In the genomic region with DNA sequence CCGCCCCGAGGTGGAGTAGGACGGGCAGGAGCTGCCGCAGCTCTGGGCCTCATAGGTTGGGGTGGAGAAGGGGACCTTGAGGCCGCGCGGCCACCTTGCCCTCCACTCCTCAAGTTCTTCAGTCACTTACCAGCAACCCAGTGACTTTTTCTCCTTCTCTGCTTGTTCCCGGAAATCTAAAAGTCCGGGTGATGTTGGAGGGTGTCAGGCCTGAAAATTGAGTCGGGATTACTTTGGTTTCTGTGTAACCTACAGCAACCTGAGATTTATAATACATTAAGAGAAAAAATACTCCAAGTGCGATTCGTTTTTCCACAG, we compare ENCODE assay signal across 8 cellular contexts. TPM values are rescaled to one million over a fixed set of nuclear protein-coding genes. Genes with fewer than 3 reads are reported as not detected.
DNase-seq lines count a peak whose midpoint lies in the region; ATAC-seq and TF ChIP-seq lines count a peak whose summit lies in the region.

No MANE protein-coding gene starts in this region.

- in situ Hi-C loops in Panc1 (cut with HindIII; ENCODE audit: low pct_unique_long_range_greater_than_20kb, low sequenced_read_pairs) = no loop called here

- H3K4me3 Mint-ChIP-seq in CD4-positive, alpha-beta T cell = peak overlapping the region; percentile 95

- peaks cover 60% of the 10 kb centered on the region for H3K4me1 Mint-ChIP-seq in CD4-positive, alpha-beta T cell (ENCODE audit: low read depth)

- H3K79me2 ChIP-seq in osteoblast (ENCODE audit: insufficient read depth, low read length) = peaks cover 70% of the 10 kb centered on the region

- H3K27ac Mint-ChIP-seq in CD4-positive, alpha-beta T cell = peak overlapping the region; percentile 97

- H4K20me1 ChIP-seq in osteoblast (ENCODE audit: insufficient read depth, low read length) = peaks cover 3% of the 10 kb centered on the region

- H3K4me3 ChIP-seq in Panc1 (ENCODE audit: low read depth in 2 of 2, low read length in 2 of 2) (peak overlapping the region; percentile 83 to 97), epithelial cell of proximal tubule (ENCODE audit: low read depth, low read length) (peak overlapping the region; percentile 80), osteoblast (ENCODE audit: insufficient read depth, low read length) (peak overlapping the region; percentile 81)

- POLR2A ChIA-PET in CD4-positive, alpha-beta T cell (lab: Charles Lee) = interaction anchor here (0.6 to 3.4 kb wide), 27 partner anchors 8 to 1031 kb away, joined by 3 to 121 read pairs (median 4); partner anchors contain the start of genes DSE, GOPC, KPNA5 and NT5DC1
- POLR2A ChIA-PET in Panc1 (lab: Charles Lee) = interaction anchor here (0.6 to 0.9 kb wide), 3 partner anchors 9 to 480 kb away, joined by 3 to 5 read pairs (median 4); no protein-coding TSS in a partner anchor

- BruUV-seq in Panc1 (replicated peaks; lab: Mats Ljungman, UMichigan) = no TSS peak

- H3K27me3 Mint-ChIP-seq in CD4-positive, alpha-beta T cell = no peaks in the 10 kb centered on the region

- intact Hi-C loops in CD4-positive, alpha-beta T cell (cut with DNase I, micrococcal nuclease) = loop anchor here (2.0 to 5.0 kb wide), 3 partner anchors 96 to 469 kb away; partner anchors contain the start of genes ZUP1 (in 2 of the 2) and NT5DC1 (in 1 of the 2)
- intact Hi-C loops in Panc1 (cut with micrococcal nuclease; ENCODE audit: unreplicated experiment) = no loop called here

- H2AFZ ChIP-seq in osteoblast (ENCODE audit: low read length) = peak overlapping the region; percentile 94

- peak overlapping the region; percentile 83 for H3K4me2 ChIP-seq in osteoblast (ENCODE audit: insufficient read depth, low read length)

- no peaks in the 10 kb centered on the region for H3K9me3 ChIP-seq in CD4-positive, alpha-beta T cell (ENCODE audit: control insufficient read depth, low read length)
- no peaks in the 10 kb centered on the region for H3K9me3 ChIP-seq in Panc1 (ENCODE audit: control insufficient read depth, insufficient read depth, low read depth, low read length)
- no peaks in the 10 kb centered on the region for H3K9me3 ChIP-seq in osteoblast (ENCODE audit: low read depth, low read length)

- no peak for ATAC-seq in CD4-positive, alpha-beta T cell (ENCODE audit: poor library complexity)
- ATAC-seq in Panc1 = no peak
- no peak for ATAC-seq in HG02798 (IDR thresholded peaks at IDR 0.05; ENCODE audit: poor library complexity, unreplicated experiment)
- no peak for ATAC-seq in GM19463 (IDR thresholded peaks at IDR 0.05; ENCODE audit: unreplicated experiment)

- CTCF ChIA-PET in CD4-positive, alpha-beta T cell (lab: Charles Lee) = interaction anchor here (0.7 to 2.6 kb wide), 7 partner anchors 11 to 471 kb away, joined by 3 to 10 read pairs (median 5); partner anchors contain the start of genes NT5DC1 and TSPYL1
- CTCF ChIA-PET in Panc1 (lab: Charles Lee) = no interaction called here

- no peaks in the 10 kb centered on the region for H3K9me3 Mint-ChIP-seq in CD4-positive, alpha-beta T cell

- peaks cover 40% of the 10 kb centered on the region for H3K36me3 Mint-ChIP-seq in CD4-positive, alpha-beta T cell (ENCODE audit: low read depth)

- peaks cover 22% of the 10 kb centered on the region for H3K4me1 ChIP-seq in Panc1 (ENCODE audit: control insufficient read depth, insufficient read depth, low read length)
- peaks cover 15% of the 10 kb centered on the region for H3K4me1 ChIP-seq in osteoblast (ENCODE audit: insufficient read depth, low read length)

- DNase-seq in CD4-positive, alpha-beta T cell = no peak
- DNase-seq in Panc1 (ENCODE audit: low read depth, low spot score) (no peak), epithelial cell of proximal tubule (ENCODE audit: low read depth) (no peak), osteoblast (ENCODE audit: insufficient read length, low spot score, missing footprints) (peak; percentile 65), DMS114 treated with DMSO at 0.1 percent for 48 hours (lab: John Stamatoyannopoulos, UW; ENCODE audit: unreplicated experiment) (no peak), 8988T (no peak)

- TF ChIP-seq CTCF in CD4-positive, alpha-beta T cell (IDR thresholded peaks at IDR 0.05) = no peak
- no peak for TF ChIP-seq CTCF in Panc1 (IDR thresholded peaks at IDR 0.05)
- TF ChIP-seq CTCF in epithelial cell of proximal tubule (conservative IDR thresholded peaks at IDR 0.05; ENCODE audit: low read depth, low read length) = no peak
- TF ChIP-seq CTCF in osteoblast (IDR thresholded peaks at IDR 0.05; ENCODE audit: extremely low read depth, low read depth, low read length) = no peak

- H3K27me3 ChIP-seq in CD4-positive, alpha-beta T cell (ENCODE audit: control insufficient read depth, insufficient read depth, low read length) = no peaks in the 10 kb centered on the region
- H3K27me3 ChIP-seq in Panc1 (ENCODE audit: control insufficient read depth, insufficient read depth, low read length) (no peaks in the 10 kb centered on the region), osteoblast (ENCODE audit: insufficient read depth, low read length) (no peaks in the 10 kb centered on the region)

- H3K27ac ChIP-seq in CD4-positive, alpha-beta T cell (ENCODE audit: low read depth, low read length) = peak overlapping the region; percentile 85
- H3K27ac ChIP-seq in Panc1 (ENCODE audit: low read length) (peak overlapping the region; percentile 98), osteoblast (ENCODE audit: low read depth, low read length) (peak overlapping the region; percentile 86)

- H3K36me3 ChIP-seq in Panc1 (ENCODE audit: control insufficient read depth, insufficient read depth, low read length) (peaks cover 7% of the 10 kb centered on the region), osteoblast (ENCODE audit: insufficient read depth, low read length) (peaks cover 12% of the 10 kb centered on the region)

RNA-seq across cellular contexts. Expression of gene RWDD1, which starts 0.3 kb away (rescaled TPM):
- 10 to 100 TPM; 60.3 to 60.5 TPM for total RNA-seq in CD4-positive, alpha-beta T cell
- 68.0 TPM for total RNA-seq in Panc1 (2021; ENCODE audit: unreplicated experiment)
- 65.4 TPM for polyA plus RNA-seq in Panc1 (2012; ENCODE audit: insufficient read length)
- total RNA-seq in epithelial cell of proximal tubule = 25.2 and 39.7 TPM in 2 replicates
- 35.1 and 39.1 TPM in 2 replicates for total RNA-seq in osteoblast

RNA-seq across cellular contexts. Expression of gene CALHM4, which starts 18.1 kb away (rescaled TPM):
- total RNA-seq in CD4-positive, alpha-beta T cell = not detected
- total RNA-seq in Panc1 (2021; ENCODE audit: unreplicated experiment) (not detected), epithelial cell of proximal tubule (not detected in 2 replicates), osteoblast (not detected in 2 replicates)
- not detected for polyA plus RNA-seq in Panc1 (2012; ENCODE audit: insufficient read length)

RNA-seq across cellular contexts. Expression of gene TRAPPC3L, which starts 26.2 kb away (rescaled TPM):
- not detected for total RNA-seq in CD4-positive, alpha-beta T cell
- not detected for total RNA-seq in Panc1 (2021; ENCODE audit: unreplicated experiment)
- polyA plus RNA-seq in Panc1 (2012; ENCODE audit: insufficient read length) = not detected
- not detected in 2 replicates for total RNA-seq in epithelial cell of proximal tubule
- under 0.01 and 0.29 TPM in 2 replicates for total RNA-seq in osteoblast

RNA-seq across cellular contexts. Expression of gene RSPH4A, which starts 44.6 kb away (rescaled TPM):
- under 1 TPM; 0.56 to 0.88 TPM for total RNA-seq in CD4-positive, alpha-beta T cell
- total RNA-seq in Panc1 (2021; ENCODE audit: unreplicated experiment) = 0.44 TPM
- 0.31 TPM for polyA plus RNA-seq in Panc1 (2012; ENCODE audit: insufficient read length)
- not detected in 2 replicates for total RNA-seq in epithelial cell of proximal tubule
- 0.36 and 0.59 TPM in 2 replicates for total RNA-seq in osteoblast
